Comparison of ENCODE assay signal across 31 cellular contexts in the genomic region with DNA sequence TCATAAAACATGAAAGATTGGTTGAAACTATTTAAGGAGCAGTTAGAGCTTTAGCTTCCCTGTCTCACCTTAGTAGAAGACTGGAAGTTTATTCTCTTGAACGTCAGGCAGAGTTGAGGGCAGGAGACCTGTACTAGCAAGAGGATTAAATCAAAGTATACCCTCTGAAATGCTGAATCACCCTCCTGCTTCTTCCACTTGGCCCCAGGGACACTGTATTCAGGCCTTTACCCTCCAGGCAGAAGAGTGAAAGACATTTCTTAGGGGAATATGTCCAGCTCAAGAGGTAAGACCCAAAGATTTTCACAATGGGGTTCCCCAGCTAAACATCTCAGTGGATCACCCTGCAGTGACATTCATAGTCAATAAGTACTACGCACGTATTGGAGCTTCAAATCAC. TPM values are rescaled to one million over a fixed set of nuclear protein-coding genes. Genes with fewer than 3 reads are reported as not detected.
"Had no signal": no experiment of that assay in that cellular context is flagged by ENCODE, and none has a peak within 500 bp of the region (broad histone marks: within the 10 kb centered on the region; RNA-seq: fewer than 3 reads in every experiment).

No MANE protein-coding gene starts in this region.

- H3K4me3 ChIP-seq: spleen, tibial nerve had no signal

- H3K4me3 Mint-ChIP-seq: activated naive CD4-positive, alpha-beta T cell treated with anti-CD3 and anti-CD28 coated beads, Interleukin-2, amount 10 ng/mL, durations not matched to agents 7 days and 5 days; activated naive CD8-positive, alpha-beta T cell treated with anti-CD3 and anti-CD28 coated beads, Interleukin-2, amount 50 U/mL, for 24 hours; activated T-helper 1 cell treated with anti-CD3 and anti-CD28 coated beads, Interleukin-12 subunit alpha, Interleukin-12 subunit beta, Interleukin-2, Interleukin-4 antibody, amounts not matched to agents 30 ng/mL and 10 ng/mL and 1 ng/mL, durations not matched to agents 14 hours and 24 hours and 36 hours; immature natural killer cell; mesothelial cell of epicardium; naive B cell; nephron progenitor cell had no signal

- H3K79me2 ChIP-seq: parathyroid adenoma had no signal

- H3K4me1 Mint-ChIP-seq: activated naive CD4-positive, alpha-beta T cell treated with anti-CD3 and anti-CD28 coated beads, Interleukin-2, amount 10 ng/mL, durations not matched to agents 7 days and 5 days; activated naive CD8-positive, alpha-beta T cell treated with anti-CD3 and anti-CD28 coated beads, Interleukin-2, amount 50 U/mL, for 24 hours; naive B cell; nephron progenitor cell had no signal

- H3K27me3 Mint-ChIP-seq: activated naive CD8-positive, alpha-beta T cell treated with anti-CD3 and anti-CD28 coated beads, Interleukin-2, amount 50 U/mL, for 24 hours had no signal

- H2AFZ ChIP-seq: parathyroid adenoma had no signal

- H3K27ac Mint-ChIP-seq: activated naive CD4-positive, alpha-beta T cell treated with anti-CD3 and anti-CD28 coated beads, Interleukin-2, amount 10 ng/mL, durations not matched to agents 7 days and 5 days; activated naive CD8-positive, alpha-beta T cell treated with anti-CD3 and anti-CD28 coated beads, Interleukin-2, amount 50 U/mL, for 24 hours; activated T-helper 1 cell treated with anti-CD3 and anti-CD28 coated beads, Interleukin-12 subunit alpha, Interleukin-12 subunit beta, Interleukin-2, Interleukin-4 antibody, amounts not matched to agents 30 ng/mL and 10 ng/mL and 1 ng/mL, durations not matched to agents 14 hours and 24 hours and 36 hours; immature natural killer cell; mesothelial cell of epicardium; naive B cell; nephron progenitor cell had no signal

- H3K9ac ChIP-seq: parathyroid adenoma had no signal

- H3K9me3 ChIP-seq: spleen, tibial nerve had no signal

- H3K36me3 Mint-ChIP-seq: activated naive CD4-positive, alpha-beta T cell treated with anti-CD3 and anti-CD28 coated beads, Interleukin-2, amount 10 ng/mL, durations not matched to agents 7 days and 5 days; mesothelial cell of epicardium; naive B cell had no signal

- DNase-seq: activated CD4-positive, alpha-beta T cell treated with anti-CD3 and anti-CD28 coated beads for 48 hours; activated CD4-positive, alpha-beta T cell treated with anti-CD3 and anti-CD28 coated beads, Interleukin-2, amount 50 U/mL, for 48 hours; activated CD4-positive, CD25-positive, alpha-beta regulatory T cell; activated CD8-positive, alpha-beta memory T cell treated with anti-CD3 and anti-CD28 coated beads for 24 hours; activated CD8-positive, alpha-beta memory T cell treated with anti-CD3 and anti-CD28 coated beads, Interleukin-2, amount 50 U/mL, for 4 hours; activated gamma-delta T cell; activated naive CD4-positive, alpha-beta T cell treated with anti-CD3 and anti-CD28 coated beads, Interleukin-2, amount 10 ng/mL, durations not matched to agents 7 days and 5 days; activated naive CD8-positive, alpha-beta T cell treated with anti-CD3 and anti-CD28 coated beads, Interleukin-2, amount 50 U/mL, for 24 hours; activated T-cell treated with anti-CD3 and anti-CD28 coated beads, Interleukin-2, amount 50 U/mL, for 1 hour; amygdala; central memory CD4-positive, alpha-beta T cell; foreskin fibroblast; hypothalamus; immature natural killer cell; kidney; left colon; naive B cell; nephron progenitor cell; nucleus accumbens; right cardiac atrium; spleen; stimulated activated naive CD4-positive, alpha-beta T cell treated with Interleukin-2 at 50 U/mL for 16 hours had no signal

- H3K27me3 ChIP-seq: spleen, tibial nerve had no signal

- H3K27ac ChIP-seq: parathyroid adenoma, spleen, tibial nerve had no signal

- H3K36me3 ChIP-seq: spleen, tibial nerve had no signal

- ATAC-seq: activated naive CD8-positive, alpha-beta T cell treated with anti-CD3 and anti-CD28 coated beads, Interleukin-2, amount 50 U/mL, for 24 hours; esophagus mucosa; left colon; right cardiac atrium had no signal

- H3K9me3 Mint-ChIP-seq: activated naive CD4-positive, alpha-beta T cell treated with anti-CD3 and anti-CD28 coated beads, Interleukin-2, amount 10 ng/mL, durations not matched to agents 7 days and 5 days; activated naive CD8-positive, alpha-beta T cell treated with anti-CD3 and anti-CD28 coated beads, Interleukin-2, amount 50 U/mL, for 24 hours; activated T-helper 1 cell treated with anti-CD3 and anti-CD28 coated beads, Interleukin-12 subunit alpha, Interleukin-12 subunit beta, Interleukin-2, Interleukin-4 antibody, amounts not matched to agents 30 ng/mL and 10 ng/mL and 1 ng/mL, durations not matched to agents 14 hours and 24 hours and 36 hours; immature natural killer cell; nephron progenitor cell had no signal

- H3K4me1 ChIP-seq: parathyroid adenoma, spleen, tibial nerve had no signal

RNA-seq across cellular contexts. Expression of a gene that starts 11.9 kb away (rescaled TPM):
- total RNA-seq: activated T-helper 1 cell treated with anti-CD3 and anti-CD28 coated beads, Interleukin-12 subunit alpha, Interleukin-12 subunit beta, Interleukin-2, Interleukin-4 antibody, amounts not matched to agents 30 ng/mL and 10 ng/mL and 1 ng/mL, durations not matched to agents 14 hours and 24 hours and 36 hours; esophagus mucosa; kidney; left colon; mesothelial cell of epicardium; pulmonary artery endothelial cell; right cardiac atrium; spleen; T-helper 2 cell treated with Interferon-gamma antibody and Interleukin-4, amounts not matched to agents 100 ng/mL and 5 ng/mL, for 36 hours; temporal lobe; tibial nerve; urinary bladder had no signal
- polyA plus RNA-seq: immature natural killer cell had no signal

RNA-seq across cellular contexts. Expression of a gene that starts 18.5 kb away (rescaled TPM):
- total RNA-seq: activated T-helper 1 cell treated with anti-CD3 and anti-CD28 coated beads, Interleukin-12 subunit alpha, Interleukin-12 subunit beta, Interleukin-2, Interleukin-4 antibody, amounts not matched to agents 30 ng/mL and 10 ng/mL and 1 ng/mL, durations not matched to agents 14 hours and 24 hours and 36 hours; kidney; left colon; mesothelial cell of epicardium; pulmonary artery endothelial cell; spleen; T-helper 2 cell treated with Interferon-gamma antibody and Interleukin-4, amounts not matched to agents 100 ng/mL and 5 ng/mL, for 36 hours; temporal lobe; tibial nerve; urinary bladder had no signal
- polyA plus RNA-seq: immature natural killer cell, right cardiac atrium had no signal

RNA-seq across cellular contexts. Expression of a gene that starts 19.5 kb away (rescaled TPM):
- total RNA-seq: activated T-helper 1 cell treated with anti-CD3 and anti-CD28 coated beads, Interleukin-12 subunit alpha, Interleukin-12 subunit beta, Interleukin-2, Interleukin-4 antibody, amounts not matched to agents 30 ng/mL and 10 ng/mL and 1 ng/mL, durations not matched to agents 14 hours and 24 hours and 36 hours; esophagus mucosa; kidney; left colon; mesothelial cell of epicardium; pulmonary artery endothelial cell; right cardiac atrium; spleen; T-helper 2 cell treated with Interferon-gamma antibody and Interleukin-4, amounts not matched to agents 100 ng/mL and 5 ng/mL, for 36 hours; temporal lobe; tibial nerve; urinary bladder had no signal
- polyA plus RNA-seq: immature natural killer cell, right cardiac atrium, spleen had no signal

RNA-seq across cellular contexts. Expression of a gene that starts 26.2 kb away (rescaled TPM):
- total RNA-seq: activated T-helper 1 cell treated with anti-CD3 and anti-CD28 coated beads, Interleukin-12 subunit alpha, Interleukin-12 subunit beta, Interleukin-2, Interleukin-4 antibody, amounts not matched to agents 30 ng/mL and 10 ng/mL and 1 ng/mL, durations not matched to agents 14 hours and 24 hours and 36 hours; kidney; left colon; pulmonary artery endothelial cell had no signal
